ENCODE assay signal across 11 cellular contexts in genomic region chr3:187044871-187045552, GRCh38.
DNase-seq lines count a peak whose midpoint lies in the region; ATAC-seq and TF ChIP-seq lines count a peak whose summit lies in the region.
"Had no signal": no experiment of that assay in that cellular context is flagged by ENCODE, and none has a peak within 500 bp of the region (broad histone marks: within the 10 kb centered on the region; RNA-seq: fewer than 3 reads in every experiment).

No MANE protein-coding gene starts in this region.

- no peaks in the 10 kb centered on the region for H3K27me3 ChIP-seq in PC-3 (ENCODE audit: low read length)

- DNase-seq in T-helper 1 cell (no peak), PC-3 (no peak), dermis microvascular lymphatic vessel endothelial cell (ENCODE audit: low read depth in 2 of 2) (peak; percentile 30 to 88), amniotic stem cell (lab: John Stamatoyannopoulos, UW) (no peak), left lobe of liver (ENCODE audit: low spot score) (no peak)
- no peak for DNase-seq in natural killer cell treated with Interleukin-12 subunit alpha and Interleukin-12 subunit beta and Interleukin-15 and Interleukin-18, amount 100 ng/mL, for 72 hours (ENCODE audit: low spot score)
- DNase-seq: activated CD8-positive, alpha-beta memory T cell treated with anti-CD3 and anti-CD28 coated beads for 24 hours; NCI-H2107 had no signal

- no peaks in the 10 kb centered on the region for H3K9me3 Mint-ChIP-seq in T-helper 1 cell treated with Interleukin-12 subunit alpha and Interleukin-12 subunit beta and Interleukin-4 antibody, amounts not matched to agents 30 μg/mL and 1 μg/mL, for 36 hours
- peaks cover 5% of the 10 kb centered on the region for H3K9me3 Mint-ChIP-seq in natural killer cell treated with Interleukin-12 subunit alpha and Interleukin-12 subunit beta and Interleukin-15 and Interleukin-18, amount 100 ng/mL, for 72 hours

- no peaks in the 10 kb centered on the region for H3F3A ChIP-seq in PC-3 (ENCODE audit: low read length, unreplicated experiment)

- no peaks in the 10 kb centered on the region for H4K20me1 ChIP-seq in PC-3 (ENCODE audit: low read length)

- CTCF ChIA-PET in PC-3 (lab: Charles Lee) = no interaction called here

- H3K27ac ChIP-seq in PC-3 (ENCODE audit: low read length) = no peak overlapping the region

- H3K9me3 ChIP-seq in PC-3 (ENCODE audit: low read length) = no peaks in the 10 kb centered on the region

- H3K36me3 Mint-ChIP-seq in T-helper 1 cell treated with Interleukin-12 subunit alpha and Interleukin-12 subunit beta and Interleukin-4 antibody, amounts not matched to agents 30 μg/mL and 1 μg/mL, for 36 hours (ENCODE audit: low read depth) = peaks cover 82% of the 10 kb centered on the region
- H3K36me3 Mint-ChIP-seq in natural killer cell treated with Interleukin-12 subunit alpha and Interleukin-12 subunit beta and Interleukin-15 and Interleukin-18, amount 100 ng/mL, for 72 hours = peaks cover 56% of the 10 kb centered on the region

- BruUV-seq in PC-3 (replicated peaks; lab: Mats Ljungman, UMichigan) = no TSS peak

- no peaks in the 10 kb centered on the region for H3K79me2 ChIP-seq in PC-3 (ENCODE audit: low read length)

- no peak overlapping the region for H2AFZ ChIP-seq in PC-3 (ENCODE audit: low read length)

- H3K4me3 ChIP-seq in PC-3 (ENCODE audit: low read length) = no peak overlapping the region
- H3K4me3 ChIP-seq: lung had no signal

- no peak overlapping the region for H3K9ac ChIP-seq in PC-3 (ENCODE audit: low read length)

- H3K4me3 Mint-ChIP-seq in T-helper 1 cell treated with Interleukin-12 subunit alpha and Interleukin-12 subunit beta and Interleukin-4 antibody, amounts not matched to agents 30 μg/mL and 1 μg/mL, for 36 hours = peak overlapping the region; percentile 51
- no peak overlapping the region for H3K4me3 Mint-ChIP-seq in natural killer cell treated with Interleukin-12 subunit alpha and Interleukin-12 subunit beta and Interleukin-15 and Interleukin-18, amount 100 ng/mL, for 72 hours

- POLR2A ChIA-PET in PC-3 (lab: Charles Lee; ENCODE audit: unreplicated experiment) = no interaction called here

- H3K9me2 ChIP-seq in PC-3 (replicated peaks; ENCODE audit: low read length) = no peaks in the 10 kb centered on the region

- peak overlapping the region; percentile 67 for H3K27ac Mint-ChIP-seq in T-helper 1 cell treated with Interleukin-12 subunit alpha and Interleukin-12 subunit beta and Interleukin-4 antibody, amounts not matched to agents 30 μg/mL and 1 μg/mL, for 36 hours
- peak overlapping the region; percentile 90 to 95 for H3K27ac Mint-ChIP-seq in natural killer cell treated with Interleukin-12 subunit alpha and Interleukin-12 subunit beta and Interleukin-15 and Interleukin-18, amount 100 ng/mL, for 72 hours

- no peak overlapping the region for H3K4me2 ChIP-seq in PC-3 (ENCODE audit: low read length)

- no peak for ATAC-seq in PC-3
- ATAC-seq in natural killer cell treated with Interleukin-12 subunit alpha and Interleukin-12 subunit beta and Interleukin-15 and Interleukin-18, amount 100 ng/mL, for 72 hours = no peak
- no peak for ATAC-seq in GM19324 (IDR thresholded peaks at IDR 0.05; ENCODE audit: low FRiP score, unreplicated experiment)
- no peak for ATAC-seq in left lobe of liver

- peaks cover 72% of the 10 kb centered on the region for H3K4me1 Mint-ChIP-seq in T-helper 1 cell treated with Interleukin-12 subunit alpha and Interleukin-12 subunit beta and Interleukin-4 antibody, amounts not matched to agents 30 μg/mL and 1 μg/mL, for 36 hours (ENCODE audit: low read depth)
- H3K4me1 Mint-ChIP-seq in natural killer cell treated with Interleukin-12 subunit alpha and Interleukin-12 subunit beta and Interleukin-15 and Interleukin-18, amount 100 ng/mL, for 72 hours (ENCODE audit: low read depth in 2 of 2) = peaks cover 51 to 53% of the 10 kb centered on the region in 2 donors

- intact Hi-C loops in PC-3 (cut with micrococcal nuclease) = no loop called here

- H3K27me3 Mint-ChIP-seq in T-helper 1 cell treated with Interleukin-12 subunit alpha and Interleukin-12 subunit beta and Interleukin-4 antibody, amounts not matched to agents 30 μg/mL and 1 μg/mL, for 36 hours (ENCODE audit: low read depth) = no peaks in the 10 kb centered on the region
- no peaks in the 10 kb centered on the region for H3K27me3 Mint-ChIP-seq in natural killer cell treated with Interleukin-12 subunit alpha and Interleukin-12 subunit beta and Interleukin-15 and Interleukin-18, amount 100 ng/mL, for 72 hours

- TF ChIP-seq CTCF in PC-3 (conservative IDR thresholded peaks at IDR 0.05; ENCODE audit: low read depth, low read length) = peak; percentile 32; the same call in 1 of the 2 replicates

- peaks cover 14% of the 10 kb centered on the region for H3K4me1 ChIP-seq in PC-3 (ENCODE audit: insufficient read depth, low read length)

- no peaks in the 10 kb centered on the region for H3K36me3 ChIP-seq in PC-3 (ENCODE audit: low read depth, low read length)

Comparison
In these comparisons a context has a peak if more than half of its experiments do, and no peak if none do; other contexts are left out.
1. DNase-seq: peak in dermis microvascular lymphatic vessel endothelial cell (2 of 2); none in T-helper 1 cell (0 of 5), PC-3 (single experiment), natural killer cell treated with Interleukin-12 subunit alpha and Interleukin-12 subunit beta and Interleukin-15 and Interleukin-18, amount 100 ng/mL, for 72 hours (single experiment), amniotic stem cell (single experiment) and left lobe of liver (single experiment).